ENCODE assay signal across 17 cellular contexts in genomic region chr19:17758528-17758927, GRCh38. TPM values are rescaled to one million over a fixed set of nuclear protein-coding genes. Genes with fewer than 3 reads are reported as not detected.
DNase-seq lines count a peak whose midpoint lies in the region; ATAC-seq, FAIRE-seq and TF ChIP-seq lines count a peak whose summit lies in the region.
"Had no signal": no experiment of that assay in that cellular context is flagged by ENCODE, and none has a peak within 500 bp of the region (broad histone marks: within the 10 kb centered on the region; RNA-seq: fewer than 3 reads in every experiment).

No MANE protein-coding gene starts in this region.

- TF ChIP-seq EP300 in H1 (IDR thresholded peaks at IDR 0.05; ENCODE audit: borderline replicate concordance in 1 of 2, low read depth in 2 of 2, low read length in 2 of 2) = no peak

- BruUV-seq in Calu3 (replicated peaks; lab: Mats Ljungman, UMichigan) = no TSS peak

- FAIRE-seq in H1 (lab: Jason Lieb, UNC) (no peak), HTR-8/SVneo (lab: Jason Lieb, UNC) (no peak)

- H3K36me3 ChIP-seq in H1 (ENCODE audit: control insufficient read depth in 2 of 4, insufficient read depth in 4 of 4, low read length in 3 of 4) = no peaks in the 10 kb centered on the region

- no peak for DNase-seq in activated naive CD8-positive, alpha-beta T cell treated with anti-CD3 and anti-CD28 coated beads for 36 hours
- no peak for DNase-seq in activated naive CD8-positive, alpha-beta T cell treated with anti-CD3 and anti-CD28 coated beads, Interleukin-2, amount 50 U/mL, for 24 hours
- peak; percentile 32 for DNase-seq in M059J (ENCODE audit: low read depth)
- DNase-seq in H1 (ENCODE audit: low read depth in 1 of 2, low spot score in 2 of 2) = no peak
- DNase-seq in HTR-8/SVneo (ENCODE audit: insufficient read length, low spot score) = no peak
- DNase-seq in Calu3 = no peak
- DNase-seq: AML-193; CD4-positive, alpha-beta memory T cell; KBM-7; NCI-H1092; NCI-H2107; NCI-H345; NCI-H526 treated with DMSO at 0.1 percent for 48 hours; NK-92 treated with Interleukin-12 subunit alpha and Interleukin-12 subunit beta, amount 100 ng/mL, for 24 hours had no signal

- H3K79me1 ChIP-seq in H1 (ENCODE audit: low read depth, low read length) = no peaks in the 10 kb centered on the region

- H2BK15ac ChIP-seq in H1 (ENCODE audit: low read length) = no peak overlapping the region

- peak overlapping the region; percentile 1 for H3K27ac Mint-ChIP-seq in activated naive CD8-positive, alpha-beta T cell treated with anti-CD3 and anti-CD28 coated beads for 36 hours
- no peak overlapping the region for H3K27ac Mint-ChIP-seq in activated naive CD8-positive, alpha-beta T cell treated with anti-CD3 and anti-CD28 coated beads, Interleukin-2, amount 50 U/mL, for 24 hours
- H3K27ac Mint-ChIP-seq in Calu3 (ENCODE audit: unreplicated experiment) = no peak overlapping the region

- TF ChIP-seq POLR2A in H1 (IDR thresholded peaks at IDR 0.05; ENCODE audit: control extremely low read depth in 1 of 2, low read depth in 2 of 2, low read length in 2 of 2) = no peak

- H3K4ac ChIP-seq in H1 (replicated peaks; ENCODE audit: insufficient read length, low read depth, low read length) = no peak overlapping the region

- no peaks in the 10 kb centered on the region for H3K9me3 ChIP-seq in H1 (ENCODE audit: insufficient read depth in 2 of 2, low read depth in 1 of 2, low read length in 1 of 2)

- no peaks in the 10 kb centered on the region for H3K79me2 ChIP-seq in H1 (ENCODE audit: control insufficient read depth in 1 of 2, insufficient read depth in 2 of 2, low read length in 2 of 2)

- no peak overlapping the region for H3K4me3 ChIP-seq in H1 (ENCODE audit: extremely low read depth in 1 of 4, insufficient read depth in 2 of 4, low read depth in 3 of 4, low read length in 4 of 4)

- no peaks in the 10 kb centered on the region for H3K9me3 Mint-ChIP-seq in activated naive CD8-positive, alpha-beta T cell treated with anti-CD3 and anti-CD28 coated beads for 36 hours
- no peaks in the 10 kb centered on the region for H3K9me3 Mint-ChIP-seq in activated naive CD8-positive, alpha-beta T cell treated with anti-CD3 and anti-CD28 coated beads, Interleukin-2, amount 50 U/mL, for 24 hours
- no peaks in the 10 kb centered on the region for H3K9me3 Mint-ChIP-seq in Calu3 (ENCODE audit: low read depth, unreplicated experiment)
- H3K9me3 Mint-ChIP-seq: CD4-positive, alpha-beta memory T cell had no signal

- POLR2A ChIA-PET in H1 (lab: Charles Lee; ENCODE audit: partially characterized antibody) = interaction anchor here (0.6 to 0.9 kb wide), 2 partner anchors 17 to 101 kb away, joined by 3 read pairs; partner anchors contain the start of gene RPL18A

- TF ChIP-seq CTCF in H1 (IDR thresholded peaks at IDR 0.05; ENCODE audit: control extremely low read depth in 1 of 3, insufficient read depth in 1 of 3, low read depth in 1 of 3, low read length in 3 of 3) (no peak), Calu3 (IDR thresholded peaks at IDR 0.05; ENCODE audit: unreplicated experiment) (no peak)

- no peak overlapping the region for H3K56ac ChIP-seq in H1 (replicated peaks; ENCODE audit: insufficient read length, low read depth, low read length)

- H3K9ac ChIP-seq in H1 (replicated peaks in 1 of 4; ENCODE audit: extremely low read depth in 1 of 4, low read depth in 3 of 4, low read length in 3 of 4) = no peak overlapping the region

- WGBS in H1 (ENCODE audit: extremely low coverage in 1 of 2, insufficient coverage in 1 of 2, insufficient read length in 1 of 2, insufficient replicate concordance in 2 of 2, low coverage in 1 of 2, low lambda C conversion rate in 2 of 2, missing lambda C conversion rate in 1 of 2), 2 experiments = 86% methylated on average over 5 of the region's 5 CpGs; no CpG with 5 or more reads in 1 of the 2 experiments

- 0 out of 2 replicates have a peak overlapping the region, but pooled peaks have one; percentile 13 for H2AK5ac ChIP-seq in H1 (ENCODE audit: low read depth, low read length)

- H4K20me1 ChIP-seq in H1 (replicated peaks in 1 of 2; ENCODE audit: control insufficient read depth in 1 of 2, insufficient read depth in 2 of 2, low read length in 2 of 2) = no peaks in the 10 kb centered on the region

- H3K27ac ChIP-seq in H1 (ENCODE audit: low read depth, low read length) = no peak overlapping the region

- H2BK120ac ChIP-seq in H1 (replicated peaks; ENCODE audit: low read depth, low read length) = no peak overlapping the region

- no peak overlapping the region for H3K18ac ChIP-seq in H1 (ENCODE audit: extremely low read depth, low read length)

- no peak overlapping the region for H2BK20ac ChIP-seq in H1 (ENCODE audit: low read length)

- TF ChIP-seq RAD21 in H1 (IDR thresholded peaks at IDR 0.05 in 1 of 2, conservative IDR thresholded peaks at IDR 0.05 in 1 of 2; ENCODE audit: low read depth in 2 of 2, low read length in 2 of 2) = no peak

- H3K36me3 Mint-ChIP-seq in activated naive CD8-positive, alpha-beta T cell treated with anti-CD3 and anti-CD28 coated beads for 36 hours = peaks cover 50% of the 10 kb centered on the region
- H3K36me3 Mint-ChIP-seq in activated naive CD8-positive, alpha-beta T cell treated with anti-CD3 and anti-CD28 coated beads, Interleukin-2, amount 50 U/mL, for 24 hours (ENCODE audit: low read depth) = peaks cover 36% of the 10 kb centered on the region
- H3K36me3 Mint-ChIP-seq in Calu3 (ENCODE audit: insufficient read depth, unreplicated experiment) = no peaks in the 10 kb centered on the region

- no peak overlapping the region for H2BK5ac ChIP-seq in H1 (ENCODE audit: low read depth, low read length)

- H3K4me1 Mint-ChIP-seq in activated naive CD8-positive, alpha-beta T cell treated with anti-CD3 and anti-CD28 coated beads for 36 hours = peaks cover 41% of the 10 kb centered on the region
- peaks cover 48% of the 10 kb centered on the region for H3K4me1 Mint-ChIP-seq in activated naive CD8-positive, alpha-beta T cell treated with anti-CD3 and anti-CD28 coated beads, Interleukin-2, amount 50 U/mL, for 24 hours
- peaks cover 13% of the 10 kb centered on the region for H3K4me1 Mint-ChIP-seq in Calu3 (ENCODE audit: low read depth, unreplicated experiment)

- no peaks in the 10 kb centered on the region; the same call in 1 of the 2 replicates for H3K23me2 ChIP-seq in H1 (ENCODE audit: low read depth, low read length)

- no peak overlapping the region for H2BK12ac ChIP-seq in H1 (ENCODE audit: low read depth, low read length)

- no peak overlapping the region for H3K4me3 Mint-ChIP-seq in activated naive CD8-positive, alpha-beta T cell treated with anti-CD3 and anti-CD28 coated beads for 36 hours
- H3K4me3 Mint-ChIP-seq in activated naive CD8-positive, alpha-beta T cell treated with anti-CD3 and anti-CD28 coated beads, Interleukin-2, amount 50 U/mL, for 24 hours = no peak overlapping the region
- H3K4me3 Mint-ChIP-seq in Calu3 (ENCODE audit: low read depth, unreplicated experiment) = no peak overlapping the region
- H3K4me3 Mint-ChIP-seq: CD4-positive, alpha-beta memory T cell had no signal

- H3K4me1 ChIP-seq in H1 (replicated peaks in 1 of 4; ENCODE audit: control insufficient read depth in 3 of 4, insufficient read depth in 4 of 4, low read length in 3 of 4) = peaks cover 0 to 9% (median 0%) of the 10 kb centered on the region in 4 experiments; a peak in 2 of 7 replicates

- intact Hi-C loops in Calu3 (cut with micrococcal nuclease; ENCODE audit: unreplicated experiment) = no loop called here

- CTCF ChIA-PET in H1 (lab: Charles Lee; ENCODE audit: partially characterized antibody) (interaction anchor here (1.1 to 1.5 kb wide), 4 partner anchors 8 to 25 kb away, joined by 3 to 5 read pairs (median 4); no protein-coding TSS in a partner anchor), Calu3 (lab: Charles Lee) (no interaction called here)

- no peak overlapping the region for H3K4me2 ChIP-seq in H1 (ENCODE audit: insufficient read depth in 1 of 2, low read depth in 2 of 2, low read length in 2 of 2)

- no peak overlapping the region for H4K5ac ChIP-seq in H1 (ENCODE audit: insufficient read length, low read depth, low read length)

- H4K91ac ChIP-seq in H1 (replicated peaks; ENCODE audit: insufficient read length, low read length) = no peak overlapping the region

- H2AFZ ChIP-seq in H1 (ENCODE audit: low read length) = no peak overlapping the region

- no peak for ATAC-seq in activated naive CD8-positive, alpha-beta T cell treated with anti-CD3 and anti-CD28 coated beads, Interleukin-2, amount 50 U/mL, for 24 hours
- no peak for ATAC-seq in GM21825 (IDR thresholded peaks at IDR 0.05; ENCODE audit: unreplicated experiment)

- H4K8ac ChIP-seq in H1 (ENCODE audit: extremely low read depth, insufficient read depth, low read length) = no peak overlapping the region

- no peaks in the 10 kb centered on the region for H3K27me3 ChIP-seq in H1 (replicated peaks in 1 of 4; ENCODE audit: control insufficient read depth in 3 of 4, extremely low read depth in 1 of 4, insufficient read depth in 3 of 4, low read length in 3 of 4)

- no peak overlapping the region for H3K14ac ChIP-seq in H1 (ENCODE audit: insufficient read length)

- no peak overlapping the region for H3K23ac ChIP-seq in H1 (ENCODE audit: insufficient read length)

- H3K27me3 Mint-ChIP-seq in activated naive CD8-positive, alpha-beta T cell treated with anti-CD3 and anti-CD28 coated beads for 36 hours = no peaks in the 10 kb centered on the region
- H3K27me3 Mint-ChIP-seq in activated naive CD8-positive, alpha-beta T cell treated with anti-CD3 and anti-CD28 coated beads, Interleukin-2, amount 50 U/mL, for 24 hours = no peaks in the 10 kb centered on the region
- H3K27me3 Mint-ChIP-seq in Calu3 (ENCODE audit: unreplicated experiment) = no peaks in the 10 kb centered on the region
- H3K27me3 Mint-ChIP-seq: CD4-positive, alpha-beta memory T cell had no signal

RNA-seq across cellular contexts. Expression of gene FCHO1, which starts 7.3 kb away (rescaled TPM):
- 10 to 100 TPM; 35.8 to 38.7 TPM for total RNA-seq in activated naive CD8-positive, alpha-beta T cell treated with anti-CD3 and anti-CD28 coated beads for 36 hours
- 0.20 and 2.1 TPM in 2 replicates for total RNA-seq in M059J (2014; rRNA removed; shearing (Covaris generic))
- 25.9 and 27.0 TPM in 2 replicates for total RNA-seq in H1 (2021; fragmentation: NEBNext Ultra II Directional; extraction: Animal tissue kit (Norgen Biotek cat#: 25700))
- polyA plus RNA-seq in H1 (2011; rRNA removed) = 13.0 and 19.5 TPM in 2 replicates
- 7.2 TPM for polyA plus RNA-seq in H1 (2011; cell fraction: cytosol; rRNA removed)
- 18.3 TPM for polyA plus RNA-seq in H1 (2011; cell fraction: nucleus; rRNA removed)
- polyA plus RNA-seq in H1 (2012, experiment 1 of 2) = 16.1 to 33.3 TPM (median 30.3 TPM) in 4 replicates
- 31.0 TPM for polyA plus RNA-seq in H1 (2012, experiment 2 of 2)
- 32.3 TPM for polyA plus RNA-seq in H1 (2013, experiment 1 of 2)
- 30.1 TPM for polyA plus RNA-seq in H1 (2013, experiment 2 of 2)
- polyA minus RNA-seq in H1 (2011; rRNA and poly(A)+ RNA removed) = 7.4 and 12.0 TPM in 2 replicates
- 10.9 TPM for polyA minus RNA-seq in H1 (2011; cell fraction: cytosol; rRNA and poly(A)+ RNA removed)
- polyA minus RNA-seq in H1 (2011; cell fraction: nucleus; rRNA and poly(A)+ RNA removed) = 27.5 TPM
- 0.61 and 1.3 TPM in 2 replicates for total RNA-seq in Calu3 (2022)

RNA-seq across cellular contexts. Expression of gene B3GNT3, which starts 36.4 kb away (rescaled TPM):
- not detected for total RNA-seq in activated naive CD8-positive, alpha-beta T cell treated with anti-CD3 and anti-CD28 coated beads for 36 hours
- total RNA-seq in M059J (2014; rRNA removed; shearing (Covaris generic)) = 0.20 TPM in 1 of 2 replicates, not detected in the other
- total RNA-seq in H1 (2021; fragmentation: NEBNext Ultra II Directional; extraction: Animal tissue kit (Norgen Biotek cat#: 25700)) = 1.5 and 1.8 TPM in 2 replicates
- polyA plus RNA-seq in H1 (2011; rRNA removed) = 1.5 and 2.1 TPM in 2 replicates
- 0.96 TPM for polyA plus RNA-seq in H1 (2011; cell fraction: cytosol; rRNA removed)
- 1.6 TPM for polyA plus RNA-seq in H1 (2011; cell fraction: nucleus; rRNA removed)
- polyA plus RNA-seq in H1 (2012, experiment 1 of 2) = 0.86 to 2.0 TPM (median 1.5 TPM) in 4 replicates
- 1.5 TPM for polyA plus RNA-seq in H1 (2012, experiment 2 of 2)
- polyA plus RNA-seq in H1 (2013, experiment 1 of 2) = 2.6 TPM
- polyA plus RNA-seq in H1 (2013, experiment 2 of 2) = 2.9 TPM
- polyA minus RNA-seq in H1 (2011; rRNA and poly(A)+ RNA removed) = 1.4 and 1.5 TPM in 2 replicates
- polyA minus RNA-seq in H1 (2011; cell fraction: cytosol; rRNA and poly(A)+ RNA removed) = 1.6 TPM
- polyA minus RNA-seq in H1 (2011; cell fraction: nucleus; rRNA and poly(A)+ RNA removed) = 0.60 TPM
- total RNA-seq in Calu3 (2022) = 75.1 and 121 TPM in 2 replicates
- total RNA-seq: CD4-positive, alpha-beta memory T cell; HT1080; SK-MEL-5 had no signal

RNA-seq across cellular contexts. Expression of gene MAP1S, which starts 39.2 kb away (rescaled TPM):
- 10 to 100 TPM; 61.0 to 62.2 TPM for total RNA-seq in activated naive CD8-positive, alpha-beta T cell treated with anti-CD3 and anti-CD28 coated beads for 36 hours
- total RNA-seq in M059J (2014; rRNA removed; shearing (Covaris generic)) = 16.8 and 17.0 TPM in 2 replicates
- 115 and 116 TPM in 2 replicates for total RNA-seq in H1 (2021; fragmentation: NEBNext Ultra II Directional; extraction: Animal tissue kit (Norgen Biotek cat#: 25700))
- polyA plus RNA-seq in H1 (2011; rRNA removed) = 66.7 and 161 TPM in 2 replicates
- 36.1 TPM for polyA plus RNA-seq in H1 (2011; cell fraction: cytosol; rRNA removed)
- polyA plus RNA-seq in H1 (2011; cell fraction: nucleus; rRNA removed) = 88.4 TPM
- polyA plus RNA-seq in H1 (2012, experiment 1 of 2) = 82.0 to 146 TPM (median 135 TPM) in 4 replicates
- polyA plus RNA-seq in H1 (2012, experiment 2 of 2) = 65.2 TPM
- 49.7 TPM for polyA plus RNA-seq in H1 (2013, experiment 1 of 2)
- polyA plus RNA-seq in H1 (2013, experiment 2 of 2) = 45.9 TPM
- 67.0 and 81.2 TPM in 2 replicates for polyA minus RNA-seq in H1 (2011; rRNA and poly(A)+ RNA removed)
- 103 TPM for polyA minus RNA-seq in H1 (2011; cell fraction: cytosol; rRNA and poly(A)+ RNA removed)
- 39.2 TPM for polyA minus RNA-seq in H1 (2011; cell fraction: nucleus; rRNA and poly(A)+ RNA removed)
- total RNA-seq in Calu3 (2022) = 57.1 and 59.5 TPM in 2 replicates

Comparison
In these comparisons a context has a peak if more than half of its experiments do, and no peak if none do; other contexts are left out.
1. RNA of gene B3GNT3, which starts 36.4 kb away (total RNA-seq): 75.1 to 121 TPM in Calu3; 1.5 to 1.8 TPM in H1, 0.20 TPM in M059J and not detected in activated naive CD8-positive, alpha-beta T cell treated with anti-CD3 and anti-CD28 coated beads for 36 hours; every median in the first group is over 10 times any median in the second.